Comparison of ENCODE assay signal across 9 cellular contexts in the genomic region with DNA sequence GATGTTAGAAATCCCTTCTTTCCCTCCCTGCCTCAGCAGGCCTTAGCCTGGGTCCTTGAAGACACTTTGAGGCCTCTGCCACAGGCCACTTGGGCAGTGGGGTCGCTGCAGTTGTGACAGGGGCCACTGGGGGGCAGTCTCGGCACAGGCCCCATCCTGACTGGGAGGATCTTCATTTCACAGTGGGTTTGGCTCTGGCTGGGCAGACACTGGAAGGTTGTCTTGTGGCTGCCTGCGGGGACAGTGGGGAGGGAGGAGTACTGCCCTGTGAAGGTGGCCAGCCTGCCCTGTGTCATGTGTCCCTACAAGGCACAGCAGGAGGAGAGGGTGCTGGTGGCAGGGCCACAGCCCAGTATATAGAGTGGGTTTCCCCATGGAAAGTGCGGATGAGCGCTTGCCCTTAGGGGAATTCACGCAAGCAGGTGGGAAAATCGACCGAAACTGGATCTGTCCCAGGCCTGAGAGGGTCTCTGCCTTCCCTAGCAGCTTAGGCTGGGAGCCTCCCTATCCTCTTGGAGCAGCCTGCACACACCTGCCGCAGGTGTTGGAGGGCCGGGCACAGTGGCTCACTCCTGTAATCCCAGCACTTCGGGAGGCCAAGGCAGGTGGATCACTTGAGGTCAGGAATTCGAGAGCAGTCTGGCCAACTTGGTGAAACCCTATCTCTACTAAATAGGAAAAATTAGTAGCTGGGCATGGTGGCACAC. TPM values are rescaled to one million over a fixed set of nuclear protein-coding genes. Genes with fewer than 3 reads are reported as not detected.
DNase-seq lines count a peak whose midpoint lies in the region; ATAC-seq and TF ChIP-seq lines count a peak whose summit lies in the region.
"Had no signal": no experiment of that assay in that cellular context is flagged by ENCODE, and none has a peak within 500 bp of the region (broad histone marks: within the 10 kb centered on the region; RNA-seq: fewer than 3 reads in every experiment).

No MANE protein-coding gene starts in this region.

- intact Hi-C loops in CD14-positive monocyte (cut with micrococcal nuclease): no loop called here
- intact Hi-C loops in prostate gland (cut with DNase I): no loop called here
- intact Hi-C loops in vagina (cut with DNase I): no loop called here

- ATAC-seq in gastroesophageal sphincter (peak; percentile 74), GM18502 (IDR thresholded peaks at IDR 0.05; ENCODE audit: poor library complexity, unreplicated experiment) (no peak)

- POLR2A ChIA-PET in HEK293 (lab: Yijun Ruan, JAX): no interaction called here

- H3K27me3 ChIP-seq in gastroesophageal sphincter: no peaks in the 10 kb centered on the region
- H3K27me3 ChIP-seq in prostate gland (replicated peaks; ENCODE audit: insufficient read depth): no peaks in the 10 kb centered on the region
- H3K27me3 ChIP-seq in vagina: no peaks in the 10 kb centered on the region

- H3K4me3 ChIP-seq in HEK293 (ENCODE audit: low read depth, low read length) (no peak overlapping the region), gastroesophageal sphincter (no peak overlapping the region), prostate gland (no peak overlapping the region), vagina (no peak overlapping the region)

- no peaks in the 10 kb centered on the region for H3K4me1 Mint-ChIP-seq in CD14-positive monocyte

- no peaks in the 10 kb centered on the region for H3K9me3 ChIP-seq in HEK293 (ENCODE audit: control insufficient read depth, insufficient read depth, low read depth, low read length)
- H3K9me3 ChIP-seq in gastroesophageal sphincter: no peaks in the 10 kb centered on the region
- no peaks in the 10 kb centered on the region for H3K9me3 ChIP-seq in prostate gland
- no peaks in the 10 kb centered on the region for H3K9me3 ChIP-seq in vagina

- 0 to 31% methylated on average over 1 to 2 of the region's 12 CpGs for WGBS in gastroesophageal sphincter (ENCODE audit: low coverage in 1 of 2), 2 donors
- WGBS in prostate gland: 67% methylated on average over 9 of the region's 12 CpGs

- no peaks in the 10 kb centered on the region for H3K4me1 ChIP-seq in HEK293 (ENCODE audit: control insufficient read depth, insufficient read depth, low read length)
- H3K4me1 ChIP-seq in gastroesophageal sphincter: peaks cover 0 to 32% (median 7%) of the 10 kb centered on the region in 3 donors
- peaks cover 11% of the 10 kb centered on the region for H3K4me1 ChIP-seq in prostate gland (replicated peaks)
- peaks cover 9% of the 10 kb centered on the region for H3K4me1 ChIP-seq in vagina

- no peaks in the 10 kb centered on the region for H3K9me3 Mint-ChIP-seq in CD14-positive monocyte
- H3K9me3 Mint-ChIP-seq: IgD-negative memory B cell had no signal

- no peak for DNase-seq in CD14-positive monocyte (ENCODE audit: low spot score)
- DNase-seq in RPMI8226: peak; percentile 34
- peak; percentile 30 for DNase-seq in activated gamma-delta T cell treated with anti-CD3 and anti-CD28 coated beads, Interleukin-2, amount 50 U/mL, for 16 hours (ENCODE audit: low read depth)
- peak; percentile 73 for DNase-seq in prostate gland (ENCODE audit: low spot score)
- DNase-seq in vagina (ENCODE audit: extremely low spot score in 2 of 2): no peak

- H3K4me3 Mint-ChIP-seq in CD14-positive monocyte: no peak overlapping the region
- H3K4me3 Mint-ChIP-seq: IgD-negative memory B cell had no signal

- peak; percentile 92 for TF ChIP-seq CTCF in CD14-positive monocyte (IDR thresholded peaks at IDR 0.05)
- TF ChIP-seq CTCF in HEK293 (tag by site-specific recombination; IDR thresholded peaks at IDR 0.05): peak; percentile 86
- TF ChIP-seq CTCF in gastroesophageal sphincter (IDR thresholded peaks at IDR 0.05): peak in 3 of 4 experiments; percentile 72 to 87 (median 80)
- TF ChIP-seq CTCF in prostate gland (IDR thresholded peaks at IDR 0.05): peak; percentile 81 to 94 (median 89)
- peak in 2 of 3 experiments; percentile 42 to 57 for TF ChIP-seq CTCF in vagina (IDR thresholded peaks at IDR 0.05)

- H3K27me3 Mint-ChIP-seq in CD14-positive monocyte (ENCODE audit: low read depth in 3 of 3): no peaks in the 10 kb centered on the region
- H3K27me3 Mint-ChIP-seq: IgD-negative memory B cell had no signal

- H3K36me3 Mint-ChIP-seq in CD14-positive monocyte: peaks cover 80 to 94% of the 10 kb centered on the region in 2 donors

- TF ChIP-seq POLR2A in gastroesophageal sphincter (IDR thresholded peaks at IDR 0.05) (no peak), prostate gland (IDR thresholded peaks at IDR 0.05) (no peak), vagina (IDR thresholded peaks at IDR 0.05) (no peak)

- H3K27ac ChIP-seq in HEK293 (ENCODE audit: extremely low read depth, low read depth, low read length): no peak overlapping the region
- peak overlapping the region in 3 of 4 donors; percentile 36 to 62 (median 60) for H3K27ac ChIP-seq in gastroesophageal sphincter
- H3K27ac ChIP-seq in prostate gland: peak overlapping the region; percentile 48 to 50
- no peak overlapping the region for H3K27ac ChIP-seq in vagina

- H3K36me3 ChIP-seq in HEK293 (ENCODE audit: control insufficient read depth in 2 of 2, insufficient read depth in 1 of 2, low read length in 2 of 2) (peaks cover 0 to 98% of the 10 kb centered on the region in 2 experiments; a peak in 2 of 3 replicates), gastroesophageal sphincter (peaks cover 0 to 94% of the 10 kb centered on the region in 2 donors), prostate gland (peaks cover 3 to 39% of the 10 kb centered on the region in 2 donors), vagina (peaks cover 0 to 75% of the 10 kb centered on the region in 2 donors)

- H3K27ac Mint-ChIP-seq in CD14-positive monocyte: peak overlapping the region in 4 of 7 donors; percentile 3 to 59 (median 34)

- TF ChIP-seq EP300 in gastroesophageal sphincter (IDR thresholded peaks at IDR 0.05): no peak

- CTCF ChIA-PET in HEK293 (lab: Yijun Ruan, JAX): interaction anchor here (0.6 to 3.5 kb wide), 22 partner anchors 8 to 523 kb away, joined by 3 to 34 read pairs (median 6); no protein-coding TSS in a partner anchor

TF ChIP-seq in HEK293, 187 proteins besides CTCF, POLR2A, EP300 and RAD21:
- TF ChIP-seq ZBTB20 (tag by site-specific recombination; IDR thresholded peaks at IDR 0.05): no peak
- TF ChIP-seq ZIC2 (tag by site-specific recombination; IDR thresholded peaks at IDR 0.05): peak; percentile 29; the same call in 1 of the 2 replicates

RNA-seq across cellular contexts. Expression of a gene that starts 28.8 kb away (rescaled TPM):
- polyA plus RNA-seq in CD14-positive monocyte: under 1 TPM in 1 of 2 donors, not detected in 1; 0.28 TPM
- total RNA-seq in gastroesophageal sphincter: 1 to 10 TPM in 1 of 4 donors, under 1 TPM in 3; 0.15 to 1.4 (median 0.66) TPM
- 1 to 10 TPM; 4.5 to 6.2 TPM for total RNA-seq in prostate gland
- total RNA-seq in vagina: 0.25 TPM

RNA-seq across cellular contexts. Expression of a gene that starts 46.8 kb away (rescaled TPM):
- under 1 TPM; 0.67 to 0.86 TPM for polyA plus RNA-seq in CD14-positive monocyte
- total RNA-seq in gastroesophageal sphincter (10 to 100 TPM; 23.4 to 65.5 (median 52.5) TPM), prostate gland (100 to 1,000 TPM in 1 of 2 donors, 10 to 100 TPM in 1; 41.4 to 146 TPM), vagina (80.8 TPM)

Comparison
In these comparisons a context has a peak if more than half of its experiments do, and no peak if none do; other contexts are left out.
1. DNase-seq: peak in RPMI8226 (single experiment), activated gamma-delta T cell treated with anti-CD3 and anti-CD28 coated beads, Interleukin-2, amount 50 U/mL, for 16 hours (single experiment) and prostate gland (single experiment); none in CD14-positive monocyte (single experiment) and vagina (0 of 2).
2. H3K27ac ChIP-seq: peak in gastroesophageal sphincter (3 of 4) and prostate gland (2 of 2); none in HEK293 (single experiment) and vagina (single experiment).
3. Peak in every context shown above with its lines, with median percentiles within 50 percentile points of each other: CTCF ChIP-seq.